Comparison of ENCODE assay signal across 8 cellular contexts in genomic region chr5:17132444-17133083, GRCh38.
DNase-seq lines count a peak whose midpoint lies in the region; ATAC-seq, FAIRE-seq and TF ChIP-seq lines count a peak whose summit lies in the region.

No MANE protein-coding gene starts in this region.

- BruUV-seq in OCI-LY7 (replicated peaks; lab: Mats Ljungman, UMichigan) = no TSS peak

- H3K9me3 ChIP-seq in A549 (no peaks in the 10 kb centered on the region), OCI-LY7 (ENCODE audit: low read length) (no peaks in the 10 kb centered on the region), psoas muscle (no peaks in the 10 kb centered on the region)

- H3K27ac ChIP-seq in A549 (peak overlapping the region; percentile 20 to 67; a peak in 4 of 6 replicates), OCI-LY7 (ENCODE audit: low read depth, low read length, poor library complexity, severe bottlenecking) (no peak overlapping the region), psoas muscle (no peak overlapping the region)

- H3K27me3 ChIP-seq in psoas muscle (ENCODE audit: insufficient read depth in 3 of 3, low read length in 2 of 3) = peaks cover 0 to 2% (median 0%) of the 10 kb centered on the region in 3 donors

- DNase-seq in A549 (ENCODE audit: low read depth in 1 of 2, low spot score in 1 of 2) = peak; percentile 37 to 48
- DNase-seq in OCI-LY7 (ENCODE audit: low spot score) = peak; percentile 25
- DNase-seq in erythroblast (lab: John Stamatoyannopoulos, UW) = peak; percentile 4 to 22
- no peak for DNase-seq in psoas muscle
- no peak for DNase-seq in COLO668 (lab: John Stamatoyannopoulos, UW; ENCODE audit: unreplicated experiment)
- no peak for DNase-seq in stimulated activated CD4-positive, alpha-beta T cell treated with anti-CD3 and anti-CD28 coated beads, Interleukin-4, amount 100 ng/mL, for 24 hours

- CTCF ChIA-PET in A549 (lab: Yijun Ruan, JAX) (interaction anchor here (0.6 to 4.7 kb wide), 73 partner anchors 11 to 466 kb away, joined by 3 to 32 read pairs (median 4); partner anchors contain the start of gene MYO10), OCI-LY7 (lab: Charles Lee; ENCODE audit: unreplicated experiment) (interaction anchor here (1.0 kb wide), 1 partner anchor 12 kb away, joined by 3 read pairs; no protein-coding TSS in a partner anchor)

- intact Hi-C loops in OCI-LY7 (cut with micrococcal nuclease; ENCODE audit: unreplicated experiment) = loop anchor here (2.0 to 5.0 kb wide), 2 partner anchors 342 to 645 kb away; no protein-coding TSS in a partner anchor
- intact Hi-C loops in psoas muscle (cut with DNase I) = loop anchor here (5.0 kb wide), 2 partner anchors 195 to 340 kb away; partner anchors contain the start of gene MYO10 (in 1 of the 2)

- H2AFZ ChIP-seq in OCI-LY7 (ENCODE audit: low read length) = no peak overlapping the region

- TF ChIP-seq EP300 in A549 (IDR thresholded peaks at IDR 0.05) = no peak

- WGBS in A549 (ENCODE audit: missing lambda C conversion rate) = 50% methylated on average over 4 of the region's 4 CpGs
- 50 to 52% (median 52%) methylated on average over 4 of the region's 4 CpGs for WGBS in psoas muscle, 3 donors

- peak overlapping the region; percentile 3; the same call in 1 of the 3 replicates for H3K4me2 ChIP-seq in A549
- H3K4me2 ChIP-seq in OCI-LY7 (ENCODE audit: low read length) = no peak overlapping the region

- TF ChIP-seq POLR2A in A549 (IDR thresholded peaks at IDR 0.05; ENCODE audit: low read length) = no peak
- no peak for TF ChIP-seq POLR2A in erythroblast (IDR thresholded peaks at IDR 0.05; ENCODE audit: low read length)

- POLR2A ChIA-PET in A549 (lab: Yijun Ruan, JAX) (interaction anchor here (0.6 kb wide), 2 partner anchors 196 to 239 kb away, joined by 3 to 7 read pairs; partner anchors contain the start of gene MYO10), OCI-LY7 (lab: Charles Lee) (interaction anchor here (1.4 kb wide), 1 partner anchor 18 kb away, joined by 3 read pairs; no protein-coding TSS in a partner anchor)

- H3K4me1 ChIP-seq in A549 = peaks cover 25% of the 10 kb centered on the region
- no peaks in the 10 kb centered on the region for H3K4me1 ChIP-seq in OCI-LY7 (ENCODE audit: insufficient read depth, low read length, poor library complexity, severe bottlenecking)
- H3K4me1 ChIP-seq in psoas muscle = no peaks in the 10 kb centered on the region

- H3K9me2 ChIP-seq in OCI-LY7 (ENCODE audit: insufficient read depth, low read length) = no peaks in the 10 kb centered on the region

- H3K36me3 ChIP-seq in OCI-LY7 (ENCODE audit: insufficient read depth, low read length) (no peaks in the 10 kb centered on the region), psoas muscle (ENCODE audit: insufficient read depth in 1 of 2, low read depth in 1 of 2) (no peaks in the 10 kb centered on the region)

- peak; percentile 73 for TF ChIP-seq CTCF in A549 (IDR thresholded peaks at IDR 0.05)
- peak; percentile 22; the same call in 1 of the 2 replicates for TF ChIP-seq CTCF in GM12874 (IDR thresholded peaks at IDR 0.05; ENCODE audit: insufficient read depth, low read depth, low read length)
- TF ChIP-seq CTCF in OCI-LY7 (conservative IDR thresholded peaks at IDR 0.05; ENCODE audit: low read length) = peak; percentile 86
- peak; percentile 80 for TF ChIP-seq CTCF in psoas muscle (IDR thresholded peaks at IDR 0.05)

- H4K20me1 ChIP-seq in OCI-LY7 (ENCODE audit: insufficient read depth, low read length) = no peaks in the 10 kb centered on the region

- FAIRE-seq in A549 (lab: Jason Lieb, UNC) = no peak

- ATAC-seq in A549 (0 out of 6 replicates have a peak, but pooled peaks of 1 of the 2 experiments have one; percentile 25), HG03378 (IDR thresholded peaks at IDR 0.05; ENCODE audit: unreplicated experiment) (peak; percentile 72), psoas muscle (no peak)

- H3K4me3 ChIP-seq in A549 (no peak overlapping the region), OCI-LY7 (ENCODE audit: low read depth, low read length, poor library complexity, severe bottlenecking) (no peak overlapping the region), psoas muscle (no peak overlapping the region)

- TF ChIP-seq RAD21 in A549 (conservative IDR thresholded peaks at IDR 0.05 in 1 of 2, IDR thresholded peaks at IDR 0.05 in 1 of 2) = peak; percentile 59 to 68

- H3K79me2 ChIP-seq in OCI-LY7 (ENCODE audit: insufficient read depth, low read depth, low read length) = no peaks in the 10 kb centered on the region

TF ChIP-seq in A549, 52 proteins besides CTCF, POLR2A, EP300 and RAD21:
- TF ChIP-seq SMC3 (IDR thresholded peaks at IDR 0.05) (peak; percentile 77), EHF (CRISPR knock-in tag; IDR thresholded peaks at IDR 0.05) (no peak)

Comparison
In these comparisons a context has a peak if more than half of its experiments do, and no peak if none do; other contexts are left out.
1. DNase-seq: peak in A549 (2 of 2), OCI-LY7 (single experiment) and erythroblast (2 of 2); none in psoas muscle (0 of 2), COLO668 (single experiment) and stimulated activated CD4-positive, alpha-beta T cell treated with anti-CD3 and anti-CD28 coated beads, Interleukin-4, amount 100 ng/mL, for 24 hours (single experiment).
2. H3K27ac ChIP-seq: peak in A549 (2 of 2); none in OCI-LY7 (single experiment) and psoas muscle (single experiment).
3. CTCF ChIP-seq: peak in every context shown above with its lines; median percentile 86 in OCI-LY7; 80 in psoas muscle; 73 in A549; 22 in GM12874.